Comparison of ENCODE assay signal across 8 cellular contexts in genomic region chr10:96229568-96230030, GRCh38. TPM values are rescaled to one million over a fixed set of nuclear protein-coding genes. Genes with fewer than 3 reads are reported as not detected.
DNase-seq lines count a peak whose midpoint lies in the region; ATAC-seq, FAIRE-seq and TF ChIP-seq lines count a peak whose summit lies in the region.

No MANE protein-coding gene starts in this region.

- no peaks in the 10 kb centered on the region for H3K27me3 ChIP-seq in pancreas
- no peaks in the 10 kb centered on the region for H3K27me3 ChIP-seq in tibial nerve

- CTCF ChIA-PET in RWPE1 (lab: Yijun Ruan, JAX) = interaction anchor here (0.5 to 2.6 kb wide), 46 partner anchors 8 to 1350 kb away, joined by 3 to 123 read pairs (median 4); partner anchors contain the start of genes BLNK and DNTT

- POLR2A ChIA-PET in RWPE1 (lab: Yijun Ruan, JAX; ENCODE audit: low non-redundant PET) = interaction anchor here (0.6 kb wide), 1 partner anchor 42 kb away, joined by 4 read pairs; the partner anchor contains the start of gene BLNK

- no peak for FAIRE-seq in pancreas (lab: Jason Lieb, UNC)

- DNase-seq in EH (ENCODE audit: low read depth) = peak; percentile 56
- peak; percentile 68 for DNase-seq in RWPE1 (ENCODE audit: low spot score)
- peak; percentile 53 for DNase-seq in activated T-helper 9 cell treated with anti-CD3 and anti-CD28 coated beads, Interleukin-2, amount 50 U/mL, for 16 hours (ENCODE audit: low read depth)
- peak; percentile 56 for DNase-seq in foreskin melanocyte
- DNase-seq in pancreas = peak; percentile 71 to 96 (median 85)
- DNase-seq in tibial nerve (ENCODE audit: low spot score in 2 of 2) = peak; percentile 48 to 61

- TF ChIP-seq POLR2A in tibial nerve (IDR thresholded peaks at IDR 0.05) = no peak

- TF ChIP-seq CTCF in RWPE1 (conservative IDR thresholded peaks at IDR 0.05; ENCODE audit: low read depth) = peak; percentile 86
- TF ChIP-seq CTCF in pancreas (IDR thresholded peaks at IDR 0.05) = peak; percentile 36 to 66 (median 56)
- TF ChIP-seq CTCF in tibial nerve (IDR thresholded peaks at IDR 0.05) = peak; percentile 38 to 74 (median 67)

- 2% methylated on average over 7 of the region's 7 CpGs for WGBS in pancreas, 2 donors
- WGBS in tibial nerve, 2 donors = 1 to 5% methylated on average over 7 of the region's 7 CpGs

- intact Hi-C loops in pancreas (cut with DNase I) = loop anchor here in 2 of 3 donors (2.0 to 5.0 kb wide), 2 partner anchors 61 to 63 kb away; no protein-coding TSS in a partner anchor

- peaks cover 0 to 11% (median 0%) of the 10 kb centered on the region in 3 donors for H3K36me3 ChIP-seq in pancreas
- no peaks in the 10 kb centered on the region for H3K36me3 ChIP-seq in tibial nerve

- H3K4me1 ChIP-seq in pancreas = no peaks in the 10 kb centered on the region
- no peaks in the 10 kb centered on the region for H3K4me1 ChIP-seq in tibial nerve

- no peak overlapping the region for H3K4me3 ChIP-seq in pancreas
- no peak overlapping the region for H3K4me3 ChIP-seq in tibial nerve

- H3K27ac ChIP-seq in RWPE1 (no peak overlapping the region), pancreas (no peak overlapping the region), tibial nerve (no peak overlapping the region)

- H3K9me3 ChIP-seq in pancreas (no peaks in the 10 kb centered on the region), tibial nerve (no peaks in the 10 kb centered on the region)

- ATAC-seq in HG03565 (IDR thresholded peaks at IDR 0.05; ENCODE audit: unreplicated experiment) (peak; percentile 51), pancreas (peak; percentile 57 to 97 (median 89)), HG03521 (IDR thresholded peaks at IDR 0.05; ENCODE audit: unreplicated experiment) (no peak)

- TF ChIP-seq EP300 in tibial nerve (IDR thresholded peaks at IDR 0.05) = no peak

RNA-seq across cellular contexts. Expression of gene BLNK, which starts 41.8 kb away (rescaled TPM):
- 10 to 100 TPM in 5 of 6 donors, 1 to 10 TPM in 1; 7.1 to 25.8 (median 12.8) TPM for total RNA-seq in pancreas
- 10 to 100 TPM; 10.4 to 12.9 TPM for polyA plus RNA-seq in pancreas
- 10 to 100 TPM in 2 of 4 donors, 1 to 10 TPM in 1, under 1 TPM in 1; 0.59 to 16.4 (median 6.4) TPM for total RNA-seq in tibial nerve
